In genomic region chr1:61424382-61424781, GRCh38 we compare ENCODE assay signal across 1 cellular context.
TF ChIP-seq lines count a peak whose summit lies in the region.

No MANE protein-coding gene starts in this region.

TF ChIP-seq in HepG2, 621 proteins besides CTCF, POLR2A, EP300 and RAD21 (continued from another document):
- no peak for TF ChIP-seq ZNF550 (CRISPR knock-in tag; IDR thresholded peaks at IDR 0.05; ENCODE audit: borderline replicate concordance)
TF ChIP-seq in HepG2: peak in this region for 1.
